Comparison of ENCODE assay signal across 9 cellular contexts in the genomic region with DNA sequence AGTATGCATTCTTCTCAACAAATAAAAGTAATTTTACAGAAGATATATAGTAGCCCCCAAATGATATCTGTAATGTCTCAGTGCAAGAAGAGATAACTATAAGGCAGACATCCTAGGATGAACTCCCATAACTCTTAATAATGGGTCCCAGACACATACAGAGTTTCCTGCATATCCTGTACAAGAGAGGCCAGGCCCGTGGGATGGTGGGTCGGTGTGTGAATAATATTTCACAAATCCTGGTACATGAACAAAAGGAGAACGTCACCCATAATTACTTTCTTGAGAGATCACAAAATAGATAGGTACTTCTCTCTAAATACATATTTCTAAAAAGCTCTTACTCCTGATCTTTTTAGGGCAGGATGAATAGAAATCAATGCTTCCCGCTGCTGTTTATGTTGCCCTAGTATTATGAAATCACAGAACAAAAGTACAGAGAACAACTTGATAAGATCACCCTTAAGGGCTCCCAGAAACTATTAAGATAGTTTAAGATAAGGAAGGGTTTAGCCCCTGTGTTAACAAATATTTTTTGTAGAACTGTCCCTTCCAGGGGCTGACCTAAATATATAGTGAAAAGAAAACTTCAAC. TPM values are rescaled to one million over a fixed set of nuclear protein-coding genes. Genes with fewer than 3 reads are reported as not detected.
DNase-seq lines count a peak whose midpoint lies in the region; ATAC-seq and TF ChIP-seq lines count a peak whose summit lies in the region.
"Had no signal": no experiment of that assay in that cellular context is flagged by ENCODE, and none has a peak within 500 bp of the region (broad histone marks: within the 10 kb centered on the region; RNA-seq: fewer than 3 reads in every experiment).

No MANE protein-coding gene starts in this region.

- peaks cover 10% of the 10 kb centered on the region for H3K36me3 Mint-ChIP-seq in T-helper 1 cell treated with Interleukin-12 subunit alpha and Interleukin-12 subunit beta and Interleukin-4 antibody, amounts not matched to agents 30 μg/mL and 1 μg/mL, for 36 hours (ENCODE audit: low read depth)
- H3K36me3 Mint-ChIP-seq: IgD-negative memory B cell had no signal

- H3K9ac ChIP-seq in adipocyte (ENCODE audit: low read length), result peak overlapping the region; percentile 93

- POLR2A ChIA-PET in RWPE1 (lab: Yijun Ruan, JAX; ENCODE audit: low non-redundant PET), result no interaction called here

- peak overlapping the region; percentile 50 to 69 for H3K27ac ChIP-seq in testis
- H3K27ac ChIP-seq in RWPE1, result no peak overlapping the region

- peaks cover 42% of the 10 kb centered on the region for H3K4me1 Mint-ChIP-seq in T-helper 1 cell treated with Interleukin-12 subunit alpha and Interleukin-12 subunit beta and Interleukin-4 antibody, amounts not matched to agents 30 μg/mL and 1 μg/mL, for 36 hours (ENCODE audit: low read depth)

- no peak for TF ChIP-seq POLR2A in testis (IDR thresholded peaks at IDR 0.05)

- H3K4me1 ChIP-seq in adipocyte (ENCODE audit: control insufficient read depth, insufficient read depth, low read length), result peaks cover 62% of the 10 kb centered on the region
- no peaks in the 10 kb centered on the region for H3K4me1 ChIP-seq in testis

- H3K9me3 ChIP-seq in adipocyte (ENCODE audit: control insufficient read depth, low read length) (no peaks in the 10 kb centered on the region), testis (no peaks in the 10 kb centered on the region)

- intact Hi-C loops in testis (cut with DNase I; ENCODE audit: low total_unique reads), result loop anchor here (10.0 kb wide), 1 partner anchor 69 kb away; no protein-coding TSS in a partner anchor

- no peak for ATAC-seq in GM19328 (IDR thresholded peaks at IDR 0.05; ENCODE audit: unreplicated experiment)

- H3K36me3 ChIP-seq in adipocyte (ENCODE audit: control insufficient read depth, insufficient read depth, low read length, severe bottlenecking), result peaks cover 10% of the 10 kb centered on the region
- peaks cover 2% of the 10 kb centered on the region for H3K36me3 ChIP-seq in kidney epithelial cell (ENCODE audit: control insufficient read depth, insufficient read depth, low read length)
- no peaks in the 10 kb centered on the region for H3K36me3 ChIP-seq in testis (ENCODE audit: low read depth, missing control alignments)

- H3K27ac Mint-ChIP-seq in T-helper 1 cell treated with Interleukin-12 subunit alpha and Interleukin-12 subunit beta and Interleukin-4 antibody, amounts not matched to agents 30 μg/mL and 1 μg/mL, for 36 hours, result no peak overlapping the region

- no peaks in the 10 kb centered on the region for H3K9me3 Mint-ChIP-seq in T-helper 1 cell treated with Interleukin-12 subunit alpha and Interleukin-12 subunit beta and Interleukin-4 antibody, amounts not matched to agents 30 μg/mL and 1 μg/mL, for 36 hours
- H3K9me3 Mint-ChIP-seq: IgD-negative memory B cell had no signal

- H3K27me3 ChIP-seq in adipocyte (replicated peaks; ENCODE audit: control insufficient read depth, insufficient read depth, low read length) (no peaks in the 10 kb centered on the region), kidney epithelial cell (ENCODE audit: control insufficient read depth, insufficient read depth, low read length) (no peaks in the 10 kb centered on the region), testis (no peaks in the 10 kb centered on the region)

- H3K4me3 ChIP-seq in adipocyte (ENCODE audit: low read length), result peak overlapping the region; percentile 87
- peak overlapping the region; percentile 36 for H3K4me3 ChIP-seq in kidney epithelial cell (ENCODE audit: low read depth, low read length)
- H3K4me3 ChIP-seq in testis, result no peak overlapping the region

- H3K27me3 Mint-ChIP-seq in T-helper 1 cell treated with Interleukin-12 subunit alpha and Interleukin-12 subunit beta and Interleukin-4 antibody, amounts not matched to agents 30 μg/mL and 1 μg/mL, for 36 hours (ENCODE audit: low read depth), result no peaks in the 10 kb centered on the region
- H3K27me3 Mint-ChIP-seq: IgD-negative memory B cell had no signal

- TF ChIP-seq CTCF in kidney epithelial cell (IDR thresholded peaks at IDR 0.05; ENCODE audit: insufficient read depth, low read length, poor library complexity, severe bottlenecking), result no peak
- TF ChIP-seq CTCF in testis (IDR thresholded peaks at IDR 0.05), result no peak
- TF ChIP-seq CTCF in RWPE1 (conservative IDR thresholded peaks at IDR 0.05; ENCODE audit: low read depth), result no peak

- WGBS in testis, 2 donors, result 41 to 45% methylated on average over 4 of the region's 4 CpGs

- CTCF ChIA-PET in RWPE1 (lab: Yijun Ruan, JAX), result interaction anchor here (0.6 kb wide), 2 partner anchors 15 to 998 kb away, joined by 3 read pairs; no protein-coding TSS in a partner anchor

- DNase-seq in T-helper 1 cell, result no peak
- DNase-seq in adipocyte (ENCODE audit: low read depth), result peak; percentile 58
- DNase-seq in kidney epithelial cell (ENCODE audit: low read depth), result no peak
- DNase-seq in testis, result no peak
- DNase-seq in RWPE1 (ENCODE audit: low spot score), result no peak
- DNase-seq in stimulated activated CD4-positive, alpha-beta T cell treated with anti-CD3 and anti-CD28 coated beads, Interleukin-4, amount 100 ng/mL, for 1 hour, result no peak

- peak overlapping the region; percentile 36 for H3K4me3 Mint-ChIP-seq in T-helper 1 cell treated with Interleukin-12 subunit alpha and Interleukin-12 subunit beta and Interleukin-4 antibody, amounts not matched to agents 30 μg/mL and 1 μg/mL, for 36 hours

RNA-seq across cellular contexts. Expression of a gene that starts 5.4 kb away (rescaled TPM):
- total RNA-seq in kidney epithelial cell (12.6 and 16.1 TPM in 2 replicates), testis (1 to 10 TPM; 3.1 to 5.9 TPM)
- 3.1 TPM for polyA plus RNA-seq in testis (ENCODE audit: insufficient read depth, low read depth, low replicate concordance)

RNA-seq across cellular contexts. Expression of a gene that starts 41.7 kb away (rescaled TPM):
- total RNA-seq in kidney epithelial cell (23.7 and 30.1 TPM in 2 replicates), testis (10 to 100 TPM; 38.0 to 43.4 TPM)
- polyA plus RNA-seq in testis (ENCODE audit: insufficient read depth, low read depth, low replicate concordance), result 49.8 TPM

Comparison
In these comparisons a context has a peak if more than half of its experiments do, and no peak if none do; other contexts are left out.
1. H3K4me3 ChIP-seq: peak in adipocyte (single experiment) and kidney epithelial cell (single experiment); none in testis (0 of 2).